8 cellular contexts compared by ENCODE assay signal in the genomic region with DNA sequence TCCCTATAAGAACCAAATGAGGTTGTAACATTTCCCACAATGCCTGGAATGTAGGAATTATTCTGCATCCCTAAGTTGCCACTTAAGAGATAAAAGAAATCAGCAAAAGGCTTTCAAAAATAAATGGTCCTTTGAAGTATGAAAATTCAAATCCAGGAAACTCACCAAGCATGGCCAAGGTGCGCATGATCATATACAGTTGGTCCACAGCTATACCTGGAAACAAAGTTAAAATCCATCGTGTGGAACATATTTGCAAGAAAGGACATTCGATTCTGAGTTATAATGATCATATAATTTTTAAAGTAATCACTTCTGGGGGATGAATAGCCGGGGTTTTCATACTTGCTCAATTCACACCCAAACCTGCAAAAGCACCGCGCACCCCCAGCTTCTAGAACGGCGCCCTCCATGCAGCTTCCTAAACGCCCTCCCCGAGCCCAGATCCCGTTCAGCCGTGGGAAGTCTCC. TPM values are rescaled to one million over a fixed set of nuclear protein-coding genes. Genes with fewer than 3 reads are reported as not detected.
DNase-seq lines count a peak whose midpoint lies in the region; ATAC-seq and TF ChIP-seq lines count a peak whose summit lies in the region.

No MANE protein-coding gene starts in this region.

- no peak for ATAC-seq in stimulated activated memory B cell treated with anti-CD40 and anti-IgM and Interleukin-4, amounts not matched to agents 10 μg/mL and 1 μg/mL and 100 μg/mL, for 72 hours

- H3K27ac Mint-ChIP-seq in HFFc6 = peak overlapping the region; percentile 93
- H3K27ac Mint-ChIP-seq in activated CD4-positive, alpha-beta memory T cell treated with anti-CD3 and anti-CD28 coated beads for 36 hours = peak overlapping the region; percentile 83
- peak overlapping the region; percentile 71 for H3K27ac Mint-ChIP-seq in stimulated activated memory B cell treated with anti-CD40 and anti-IgM and Interleukin-4, amounts not matched to agents 10 μg/mL and 1 μg/mL and 100 μg/mL, for 72 hours

- H3K36me3 ChIP-seq in iPS DF 6.9 (ENCODE audit: control insufficient read depth, insufficient read depth, low read length) = peaks cover 3% of the 10 kb centered on the region; the same call in 1 of the 2 replicates

- H3K4me1 ChIP-seq in iPS DF 6.9 (ENCODE audit: control insufficient read depth, insufficient read depth, low read length) = peaks cover 7% of the 10 kb centered on the region; the same call in 1 of the 2 replicates

- H3K4me1 Mint-ChIP-seq in HFFc6 (ENCODE audit: low read depth) = peaks cover 44% of the 10 kb centered on the region
- H3K4me1 Mint-ChIP-seq in activated CD4-positive, alpha-beta memory T cell treated with anti-CD3 and anti-CD28 coated beads for 36 hours (ENCODE audit: low read depth) = peaks cover 30% of the 10 kb centered on the region
- peaks cover 36% of the 10 kb centered on the region for H3K4me1 Mint-ChIP-seq in stimulated activated memory B cell treated with anti-CD40 and anti-IgM and Interleukin-4, amounts not matched to agents 10 μg/mL and 1 μg/mL and 100 μg/mL, for 72 hours

- H3K27me3 Mint-ChIP-seq in HFFc6 (ENCODE audit: insufficient read depth) = no peaks in the 10 kb centered on the region; the same call in 1 of the 2 replicates
- no peaks in the 10 kb centered on the region for H3K27me3 Mint-ChIP-seq in activated CD4-positive, alpha-beta memory T cell treated with anti-CD3 and anti-CD28 coated beads for 36 hours
- no peaks in the 10 kb centered on the region for H3K27me3 Mint-ChIP-seq in stimulated activated memory B cell treated with anti-CD40 and anti-IgM and Interleukin-4, amounts not matched to agents 10 μg/mL and 1 μg/mL and 100 μg/mL, for 72 hours

- no peaks in the 10 kb centered on the region for H3K9me3 Mint-ChIP-seq in HFFc6
- no peaks in the 10 kb centered on the region for H3K9me3 Mint-ChIP-seq in activated CD4-positive, alpha-beta memory T cell treated with anti-CD3 and anti-CD28 coated beads for 36 hours
- no peaks in the 10 kb centered on the region for H3K9me3 Mint-ChIP-seq in stimulated activated memory B cell treated with anti-CD40 and anti-IgM and Interleukin-4, amounts not matched to agents 10 μg/mL and 1 μg/mL and 100 μg/mL, for 72 hours

- no peaks in the 10 kb centered on the region for H3K27me3 ChIP-seq in iPS DF 6.9 (ENCODE audit: control insufficient read depth, insufficient read depth, low read length)

- TF ChIP-seq CTCF in HFFc6 (IDR thresholded peaks at IDR 0.05) = no peak

- H3K9me3 ChIP-seq in iPS DF 6.9 (ENCODE audit: control insufficient read depth, insufficient read depth, low read length) = no peaks in the 10 kb centered on the region

- no CpG with 5 or more reads among the region's 12 CpGs for WGBS in iPS DF 6.9 (ENCODE audit: insufficient coverage, insufficient read length)

- H3K4me3 ChIP-seq in iPS DF 6.9 (ENCODE audit: low read length) = peak overlapping the region; percentile 60

- H3K27ac ChIP-seq in iPS DF 6.9 (ENCODE audit: low read length) = no peak overlapping the region

- intact Hi-C loops in activated CD4-positive, alpha-beta memory T cell treated with anti-CD3 and anti-CD28 coated beads for 36 hours (cut with micrococcal nuclease) = loop anchor here (10.0 kb wide), 1 partner anchor 1879 kb away; a partner anchor contains a TSS

- POLR2A ChIA-PET in activated CD4-positive, alpha-beta memory T cell treated with anti-CD3 and anti-CD28 coated beads for 36 hours (lab: Charles Lee) = interaction anchor here (0.6 to 1.4 kb wide), 3 partner anchors 10 to 209 kb away, joined by 3 to 6 read pairs (median 5); no protein-coding TSS in a partner anchor

- DNase-seq in HFFc6 (no peak), iPS DF 6.9 (ENCODE audit: low read depth, low spot score) (no peak), C1 segment of cervical spinal cord (lab: John Stamatoyannopoulos, UW) (no peak), NCI-H226 (no peak), COLO829 (ENCODE audit: low spot score) (no peak), HPDE6-E6E7 (ENCODE audit: extremely low spot score) (no peak)
- no peak for DNase-seq in activated CD4-positive, alpha-beta memory T cell treated with anti-CD3 and anti-CD28 coated beads for 36 hours

- H3K4me3 Mint-ChIP-seq in HFFc6 = peak overlapping the region; percentile 91
- H3K4me3 Mint-ChIP-seq in activated CD4-positive, alpha-beta memory T cell treated with anti-CD3 and anti-CD28 coated beads for 36 hours = peak overlapping the region; percentile 87
- H3K4me3 Mint-ChIP-seq in stimulated activated memory B cell treated with anti-CD40 and anti-IgM and Interleukin-4, amounts not matched to agents 10 μg/mL and 1 μg/mL and 100 μg/mL, for 72 hours = peak overlapping the region; percentile 84

- CTCF ChIA-PET in activated CD4-positive, alpha-beta memory T cell treated with anti-CD3 and anti-CD28 coated beads for 36 hours (lab: Charles Lee) = interaction anchor here (0.7 to 1.8 kb wide), 2 partner anchors 22 to 247 kb away, joined by 3 to 7 read pairs; no protein-coding TSS in a partner anchor

- peaks cover 16% of the 10 kb centered on the region for H3K36me3 Mint-ChIP-seq in HFFc6 (ENCODE audit: low read depth)
- H3K36me3 Mint-ChIP-seq in activated CD4-positive, alpha-beta memory T cell treated with anti-CD3 and anti-CD28 coated beads for 36 hours = peaks cover 24% of the 10 kb centered on the region
- peaks cover 21% of the 10 kb centered on the region for H3K36me3 Mint-ChIP-seq in stimulated activated memory B cell treated with anti-CD40 and anti-IgM and Interleukin-4, amounts not matched to agents 10 μg/mL and 1 μg/mL and 100 μg/mL, for 72 hours

RNA-seq across cellular contexts. Expression of a gene that starts 0.5 kb away (rescaled TPM):
- total RNA-seq in HFFc6 (2021; fragmentation: NEBNext Ultra II Directional; extraction: Animal tissue kit (Norgen Biotek cat#: 25700)) = 10 to 100 TPM; 50.1 to 68.0 (median 52.9) TPM
- 10 to 100 TPM; 54.6 to 59.3 TPM for total RNA-seq in activated CD4-positive, alpha-beta memory T cell treated with anti-CD3 and anti-CD28 coated beads for 36 hours

RNA-seq across cellular contexts. Expression of a gene that starts 8.1 kb away (rescaled TPM):
- total RNA-seq in HFFc6 (2021; fragmentation: NEBNext Ultra II Directional; extraction: Animal tissue kit (Norgen Biotek cat#: 25700)) = 1 to 10 TPM; 6.2 to 9.6 (median 8.1) TPM
- total RNA-seq in activated CD4-positive, alpha-beta memory T cell treated with anti-CD3 and anti-CD28 coated beads for 36 hours = 10 to 100 TPM; 18.4 to 18.7 TPM
